In the genomic region with DNA sequence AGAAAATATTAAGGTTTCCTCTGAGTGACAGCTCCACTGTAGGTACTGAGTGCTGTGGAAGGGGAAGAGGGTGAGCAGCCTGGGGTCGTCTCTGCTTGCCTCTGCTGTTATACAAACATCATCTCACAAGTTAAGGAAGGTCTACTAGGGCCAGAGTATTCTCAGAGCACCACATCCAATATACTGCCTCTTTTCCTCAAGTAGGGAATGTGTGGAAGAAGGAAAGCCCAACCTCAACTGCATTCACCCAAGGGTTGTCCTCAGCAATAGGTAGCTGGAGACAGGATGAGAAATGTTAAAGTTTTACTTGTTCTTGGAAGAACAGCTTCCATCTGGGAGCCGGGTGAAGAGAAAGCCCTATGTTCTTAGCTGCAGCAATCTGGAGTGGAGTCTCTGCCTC, we compare ENCODE assay signal across 23 cellular contexts.
"Had no signal": no experiment of that assay in that cellular context is flagged by ENCODE, and none has a peak within 500 bp of the region (broad histone marks: within the 10 kb centered on the region; RNA-seq: fewer than 3 reads in every experiment).

No MANE protein-coding gene starts in this region.

- ATAC-seq: activated CD8-positive, alpha-beta T cell treated with anti-CD3 and anti-CD28 coated beads for 36 hours; body of pancreas; K562; Panc1; Right ventricle myocardium inferior had no signal

- H3K27me3 ChIP-seq: ascending aorta, body of pancreas had no signal

- H3K4me3 ChIP-seq: ascending aorta, body of pancreas, K562, SK-N-MC had no signal

- H3K36me3 Mint-ChIP-seq: activated naive CD4-positive, alpha-beta T cell treated with anti-CD3 and anti-CD28 coated beads, Interleukin-2, amount 50 U/mL, for 24 hours had no signal

- H3K27me3 Mint-ChIP-seq: activated CD8-positive, alpha-beta T cell treated with anti-CD3 and anti-CD28 coated beads for 36 hours; activated naive CD4-positive, alpha-beta T cell treated with anti-CD3 and anti-CD28 coated beads, Interleukin-2, amount 50 U/mL, for 24 hours had no signal

- H3K4me3 Mint-ChIP-seq: activated CD8-positive, alpha-beta T cell treated with anti-CD3 and anti-CD28 coated beads for 36 hours; activated naive CD4-positive, alpha-beta T cell treated with anti-CD3 and anti-CD28 coated beads, Interleukin-2, amount 50 U/mL, for 24 hours had no signal

- H3K4me1 ChIP-seq: ascending aorta, body of pancreas had no signal

- H3K27ac ChIP-seq: ascending aorta, body of pancreas, SK-N-MC, VCaP had no signal

- H3K36me3 ChIP-seq: ascending aorta had no signal

- DNase-seq: activated CD4-positive, alpha-beta T cell treated with anti-CD3 and anti-CD28 coated beads for 4 hours; activated CD8-positive, alpha-beta memory T cell treated with anti-CD3 and anti-CD28 coated beads, Interleukin-2, amount 50 U/mL, for 4 hours; activated CD8-positive, alpha-beta T cell treated with anti-CD3 and anti-CD28 coated beads for 36 hours; activated effector memory CD4-positive, alpha-beta T cell treated with Interleukin-2 at 50 U/mL for 16 hours; activated naive CD4-positive, alpha-beta T cell; body of pancreas; Kasumi-1; NCI-H1048; NCI-H187 treated with DMSO at 0.1 percent for 48 hours; NCI-H2081 treated with DMSO at 0.1 percent for 48 hours; NCI-H446; NCI-H82; NK-92 treated with Interleukin-12 subunit alpha and Interleukin-12 subunit beta, amount 100 ng/mL, for 24 hours; OCI-M1; RPMI8226; T-helper 1 cell had no signal

- H3K27ac Mint-ChIP-seq: activated CD8-positive, alpha-beta T cell treated with anti-CD3 and anti-CD28 coated beads for 36 hours; activated naive CD4-positive, alpha-beta T cell treated with anti-CD3 and anti-CD28 coated beads, Interleukin-2, amount 50 U/mL, for 24 hours had no signal

- H3K4me1 Mint-ChIP-seq: activated naive CD4-positive, alpha-beta T cell treated with anti-CD3 and anti-CD28 coated beads, Interleukin-2, amount 50 U/mL, for 24 hours had no signal

- H3K9me3 ChIP-seq: ascending aorta, body of pancreas had no signal
